1 cellular context compared by ENCODE assay signal in genomic region chr21:33948096-33948950, GRCh38.
A peak's percentile ranks its signal among the peaks of the same experiment; 100 is the strongest.
TF ChIP-seq lines count a peak whose summit lies in the region.

No MANE protein-coding gene starts in this region.

TF ChIP-seq in K562, 482 proteins besides CTCF, POLR2A, EP300 and RAD21 (continued from another document and continues in another):
- TF ChIP-seq GTF3C2 (IDR thresholded peaks at IDR 0.05; ENCODE audit: borderline replicate concordance, extremely low read depth, insufficient read length) (no peak), HDGF (IDR thresholded peaks at IDR 0.05) (0 out of 2 replicates have a peak, but pooled peaks have one; percentile 44), NRF1 (conservative IDR thresholded peaks at IDR 0.05 in 1 of 2, IDR thresholded peaks at IDR 0.05 in 1 of 2) (0 out of 4 replicates have a peak, but pooled peaks of 1 of the 2 experiments have one; percentile 4), ATF3 (IDR thresholded peaks at IDR 0.05) (no peak), ATF3 (CRISPR knock-in tag; conservative IDR thresholded peaks at IDR 0.05) (0 out of 2 replicates have a peak, but pooled peaks have one; percentile 12), RFX1 (IDR thresholded peaks at IDR 0.05) (peak; percentile 89), IRF9 (tag; IDR thresholded peaks at IDR 0.05) (0 out of 2 replicates have a peak, but pooled peaks have one; percentile 2), DMBX1 (CRISPR knock-in tag; IDR thresholded peaks at IDR 0.05; ENCODE audit: borderline replicate concordance) (no peak; the same call in 1 of the 2 replicates), USF1 (CRISPR knock-in tag; IDR thresholded peaks at IDR 0.05) (0 out of 2 replicates have a peak, but pooled peaks have one; percentile 18), RFX7 (CRISPR knock-in tag; IDR thresholded peaks at IDR 0.05) (no peak), RBFOX2 (IDR thresholded peaks at IDR 0.05; ENCODE audit: low read depth, low read length) (0 out of 2 replicates have a peak, but pooled peaks have one; percentile 18), SAP30 (IDR thresholded peaks at IDR 0.05; ENCODE audit: borderline replicate concordance, insufficient read depth, low read depth, low read length, poor library complexity, severe bottlenecking) (peak; percentile 60), FOXK2 (conservative IDR thresholded peaks at IDR 0.05 in 1 of 2, IDR thresholded peaks at IDR 0.05 in 1 of 2; ENCODE audit: low read depth in 2 of 2) (0 out of 4 replicates have a peak, but pooled peaks have one; percentile 20 to 34), ZNF589 (CRISPR knock-in tag; IDR thresholded peaks at IDR 0.05; ENCODE audit: low read depth) (peak; percentile 10; the same call in 1 of the 2 replicates), TRIM28 (IDR thresholded peaks at IDR 0.05) (no peak), JUND (IDR thresholded peaks at IDR 0.05; ENCODE audit: borderline replicate concordance, low read depth, low read length) (no peak), JUND (tag; IDR thresholded peaks at IDR 0.05; ENCODE audit: borderline replicate concordance, low read depth, low read length) (no peak), NUFIP1 (IDR thresholded peaks at IDR 0.05; ENCODE audit: partially characterized antibody) (no peak), HMGN3 (IDR thresholded peaks at IDR 0.05; ENCODE audit: borderline replicate concordance, extremely low read depth, insufficient read length, low read depth, low read length) (no peak), POLR2B (IDR thresholded peaks at IDR 0.05; ENCODE audit: low read depth, partially characterized antibody) (peak; percentile 13), ARID2 (IDR thresholded peaks at IDR 0.05) (0 out of 2 replicates have a peak, but pooled peaks have one; percentile 14), MITF (IDR thresholded peaks at IDR 0.05) (no peak), ZBTB5 (IDR thresholded peaks at IDR 0.05) (no peak), U2AF2 (optimal IDR thresholded peaks at IDR 0.05; ENCODE audit: low read depth, low read length) (no peak), PHF8 (IDR thresholded peaks at IDR 0.05; ENCODE audit: borderline replicate concordance, low read length) (peak; percentile 28; the same call in 1 of the 2 replicates), POLR2G (IDR thresholded peaks at IDR 0.05; ENCODE audit: low read depth, low read length) (0 out of 2 replicates have a peak, but pooled peaks have one; percentile 19), RBM39 (optimal IDR thresholded peaks at IDR 0.05; ENCODE audit: low read depth, low read length) (no peak), FOSL1 (tag; conservative IDR thresholded peaks at IDR 0.05) (peak; percentile 91), HCFC1 (IDR thresholded peaks at IDR 0.05; ENCODE audit: low read depth, low read length) (no peak), LEF1 (IDR thresholded peaks at IDR 0.05) (0 out of 2 replicates have a peak, but pooled peaks have one; percentile 15), PHTF2 (CRISPR knock-in tag; IDR thresholded peaks at IDR 0.05) (no peak), ZNF699 (CRISPR knock-in tag; IDR thresholded peaks at IDR 0.05; ENCODE audit: insufficient replicate concordance) (no peak), LCOR (CRISPR knock-in tag; IDR thresholded peaks at IDR 0.05) (no peak), KDM1A (IDR thresholded peaks at IDR 0.05) (no peak), CXXC5 (CRISPR knock-in tag; IDR thresholded peaks at IDR 0.05) (0 out of 2 replicates have a peak, but pooled peaks have one; percentile 13), ZNF551 (CRISPR knock-in tag; IDR thresholded peaks at IDR 0.05) (no peak), CEBPZ (IDR thresholded peaks at IDR 0.05; ENCODE audit: borderline replicate concordance, low read depth, low read length) (no peak), TAF15 (IDR thresholded peaks at IDR 0.05; ENCODE audit: low read depth, low read length) (no peak), E2F6 (IDR thresholded peaks at IDR 0.05; ENCODE audit: borderline replicate concordance in 1 of 2, extremely low read depth in 1 of 2, insufficient read depth in 1 of 2, insufficient read length in 1 of 2, low read depth in 1 of 2, low read length in 1 of 2, poor library complexity in 1 of 2, severe bottlenecking in 1 of 2) (no peak), ILF3 (IDR thresholded peaks at IDR 0.05; ENCODE audit: borderline replicate concordance) (no peak), ZNF511 (CRISPR knock-in tag; IDR thresholded peaks at IDR 0.05) (0 out of 2 replicates have a peak, but pooled peaks have one; percentile 3), FOXM1 (IDR thresholded peaks at IDR 0.05; ENCODE audit: low read depth) (0 out of 2 replicates have a peak, but pooled peaks have one; percentile 8), FOXM1 (CRISPR knock-in tag; IDR thresholded peaks at IDR 0.05; ENCODE audit: low read depth) (no peak), ZBTB17 (CRISPR knock-in tag; IDR thresholded peaks at IDR 0.05) (0 out of 2 replicates have a peak, but pooled peaks have one; percentile 57)
- TF ChIP-seq, protein P1, sequence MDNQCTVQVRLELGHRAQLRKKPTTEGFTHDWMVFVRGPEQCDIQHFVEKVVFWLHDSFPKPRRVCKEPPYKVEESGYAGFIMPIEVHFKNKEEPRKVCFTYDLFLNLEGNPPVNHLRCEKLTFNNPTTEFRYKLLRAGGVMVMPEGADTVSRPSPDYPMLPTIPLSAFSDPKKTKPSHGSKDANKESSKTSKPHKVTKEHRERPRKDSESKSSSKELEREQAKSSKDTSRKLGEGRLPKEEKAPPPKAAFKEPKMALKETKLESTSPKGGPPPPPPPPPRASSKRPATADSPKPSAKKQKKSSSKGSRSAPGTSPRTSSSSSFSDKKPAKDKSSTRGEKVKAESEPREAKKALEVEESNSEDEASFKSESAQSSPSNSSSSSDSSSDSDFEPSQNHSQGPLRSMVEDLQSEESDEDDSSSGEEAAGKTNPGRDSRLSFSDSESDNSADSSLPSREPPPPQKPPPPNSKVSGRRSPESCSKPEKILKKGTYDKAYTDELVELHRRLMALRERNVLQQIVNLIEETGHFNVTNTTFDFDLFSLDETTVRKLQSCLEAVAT (IDR thresholded peaks at IDR 0.05) = 0 out of 4 replicates have a peak, but pooled peaks of 1 of the 2 experiments have one; percentile 47
